8 cellular contexts compared by ENCODE assay signal in the genomic region with DNA sequence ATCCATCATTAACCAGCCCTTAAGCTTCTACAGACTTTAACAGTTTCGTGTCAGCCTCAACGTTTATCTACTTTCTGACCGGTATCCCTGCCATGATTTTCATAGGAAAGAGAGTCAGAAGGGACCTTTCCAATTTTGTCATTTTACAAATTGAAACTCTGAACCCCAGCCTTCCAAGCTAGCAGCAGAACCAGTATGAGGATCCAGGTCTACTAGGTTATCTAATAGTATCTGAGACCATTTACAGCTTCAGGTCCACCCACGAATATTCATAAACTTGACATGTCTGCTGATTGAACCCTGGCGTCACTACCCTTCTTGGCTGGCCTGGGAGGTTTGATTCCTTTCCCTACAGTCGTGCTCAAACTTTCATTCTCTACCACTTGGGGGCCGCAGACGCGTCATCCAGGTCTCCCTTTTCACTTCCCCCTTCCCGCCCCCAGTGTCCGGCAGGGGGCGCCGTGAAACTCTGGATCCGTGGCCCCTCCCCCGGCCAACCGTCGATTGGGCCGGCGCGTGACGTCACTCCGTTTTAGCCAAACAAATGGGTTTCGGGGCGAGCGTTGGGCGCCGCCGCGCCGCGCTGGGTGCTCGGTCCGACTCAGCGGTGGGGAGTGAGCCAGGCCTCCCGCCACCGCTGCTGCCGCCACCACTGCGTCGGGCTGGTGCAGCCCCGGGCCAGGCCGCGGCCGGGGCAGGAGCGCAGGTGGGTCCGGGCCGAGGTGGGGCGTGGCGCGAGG. TPM values are rescaled to one million over a fixed set of nuclear protein-coding genes. Genes with fewer than 3 reads are reported as not detected.
DNase-seq lines count a peak whose midpoint lies in the region; ATAC-seq and TF ChIP-seq lines count a peak whose summit lies in the region.

A gene with protein sequence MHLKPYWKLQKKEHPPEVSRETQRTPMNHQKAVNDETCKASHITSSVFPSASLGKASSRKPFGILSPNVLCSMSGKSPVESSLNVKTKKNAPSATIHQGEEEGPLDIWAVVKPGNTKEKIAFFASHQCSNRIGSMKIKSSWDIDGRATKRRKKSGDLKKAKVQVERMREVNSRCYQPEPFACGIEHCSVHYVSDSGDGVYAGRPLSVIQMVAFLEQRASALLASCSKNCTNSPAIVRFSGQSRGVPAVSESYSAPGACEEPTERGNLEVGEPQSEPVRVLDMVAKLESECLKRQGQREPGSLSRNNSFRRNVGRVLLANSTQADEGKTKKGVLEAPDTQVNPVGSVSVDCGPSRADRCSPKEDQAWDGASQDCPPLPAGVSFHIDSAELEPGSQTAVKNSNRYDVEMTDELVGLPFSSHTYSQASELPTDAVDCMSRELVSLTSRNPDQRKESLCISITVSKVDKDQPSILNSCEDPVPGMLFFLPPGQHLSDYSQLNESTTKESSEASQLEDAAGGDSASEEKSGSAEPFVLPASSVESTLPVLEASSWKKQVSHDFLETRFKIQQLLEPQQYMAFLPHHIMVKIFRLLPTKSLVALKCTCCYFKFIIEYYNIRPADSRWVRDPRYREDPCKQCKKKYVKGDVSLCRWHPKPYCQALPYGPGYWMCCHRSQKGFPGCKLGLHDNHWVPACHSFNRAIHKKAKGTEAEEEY (plus strand): TSS at position 590 of the 740 bp plus-strand sequence. CDS start 78,970 bp downstream, outside the sequence.

- TF ChIP-seq POLR2A in Peyer's patch (IDR thresholded peaks at IDR 0.05) (peak; percentile 94 to 96), esophagus muscularis mucosa (IDR thresholded peaks at IDR 0.05; ENCODE audit: low read depth) (peak; percentile 69)

- H3K36me3 ChIP-seq in KMS-11 (ENCODE audit: insufficient read depth) (no peaks in the 10 kb centered on the region), Peyer's patch (no peaks in the 10 kb centered on the region), esophagus muscularis mucosa (no peaks in the 10 kb centered on the region)

- DNase-seq in DMS79 treated with DMSO at 0.1 percent for 48 hours (lab: John Stamatoyannopoulos, UW) (peak; percentile 99), Peyer's patch (peak; percentile 100), esophagus muscularis mucosa (ENCODE audit: extremely low spot score) (peak; percentile 100), myocyte (ENCODE audit: low read depth) (peak; percentile 99)
- DNase-seq in activated T-cell treated with anti-CD3 and anti-CD28 coated beads, Interleukin-2, amount 50 U/mL, for 72 hours = peak; percentile 99 to 100
- DNase-seq in stimulated activated effector memory CD8-positive, alpha-beta T cell treated with anti-CD3 and anti-CD28 coated beads, Interleukin-12 subunit alpha, Interleukin-12 subunit beta, amount 100 ng/mL, for 72 hours (ENCODE audit: low spot score in 2 of 2) = peak; percentile 100

- peak within 1 kb of the TSS; percentile 88 for H3K9ac ChIP-seq in KMS-11

- H3K9me3 Mint-ChIP-seq in activated T-cell treated with anti-CD3 and anti-CD28 coated beads, Interleukin-2, amount 50 U/mL, for 72 hours = no peaks in the 10 kb centered on the region
- no peaks in the 10 kb centered on the region for H3K9me3 Mint-ChIP-seq in stimulated activated effector memory CD8-positive, alpha-beta T cell treated with anti-CD3 and anti-CD28 coated beads, Interleukin-12 subunit alpha, Interleukin-12 subunit beta, amount 100 ng/mL, for 72 hours

- H3K4me2 ChIP-seq in KMS-11 = peak within 1 kb of the TSS; percentile 48

- no peaks in the 10 kb centered on the region; the same call in 1 of the 2 replicates for H3K79me2 ChIP-seq in KMS-11 (ENCODE audit: insufficient read depth, low read depth)

- H4K20me1 ChIP-seq in KMS-11 (ENCODE audit: insufficient read depth) = no peaks in the 10 kb centered on the region

- intact Hi-C loops in esophagus muscularis mucosa (cut with DNase I) = loop anchor here (5.0 kb wide), 1 partner anchor 141 kb away; the partner anchor contains the start of gene ATG14

- peaks cover 3 to 5% of the 10 kb centered on the region in 2 donors for H3K36me3 Mint-ChIP-seq in activated T-cell treated with anti-CD3 and anti-CD28 coated beads, Interleukin-2, amount 50 U/mL, for 72 hours (ENCODE audit: insufficient read depth in 2 of 2)
- peaks cover 7% of the 10 kb centered on the region for H3K36me3 Mint-ChIP-seq in stimulated activated effector memory CD8-positive, alpha-beta T cell treated with anti-CD3 and anti-CD28 coated beads, Interleukin-12 subunit alpha, Interleukin-12 subunit beta, amount 100 ng/mL, for 72 hours

- H3K27ac ChIP-seq in KMS-11 (peak within 1 kb of the TSS; percentile 67), Peyer's patch (peak within 1 kb of the TSS; percentile 89 to 97 (median 92)), esophagus muscularis mucosa (replicated peaks in 1 of 4) (peak within 1 kb of the TSS; percentile 88 to 93 (median 90))

- no peak within 1 kb of the TSS for H3K4me3 ChIP-seq in KMS-11 (IDR thresholded peaks at IDR 0.05; ENCODE audit: insufficient read depth, low read depth, low read length)
- peak within 1 kb of the TSS; percentile 78 to 91 (median 88) for H3K4me3 ChIP-seq in Peyer's patch
- peak within 1 kb of the TSS; percentile 76 to 99 (median 96) for H3K4me3 ChIP-seq in esophagus muscularis mucosa

- H3K27ac Mint-ChIP-seq in activated T-cell treated with anti-CD3 and anti-CD28 coated beads, Interleukin-2, amount 50 U/mL, for 72 hours = peak within 1 kb of the TSS; percentile 95
- H3K27ac Mint-ChIP-seq in stimulated activated effector memory CD8-positive, alpha-beta T cell treated with anti-CD3 and anti-CD28 coated beads, Interleukin-12 subunit alpha, Interleukin-12 subunit beta, amount 100 ng/mL, for 72 hours = peak within 1 kb of the TSS; percentile 87

- TF ChIP-seq EP300 in esophagus muscularis mucosa (IDR thresholded peaks at IDR 0.05) = no peak

- peak; percentile 86 for ATAC-seq in GM21723 (IDR thresholded peaks at IDR 0.05; ENCODE audit: unreplicated experiment)
- ATAC-seq in activated T-cell treated with anti-CD3 and anti-CD28 coated beads, Interleukin-2, amount 50 U/mL, for 72 hours (replicated peaks in 1 of 2) = peak; percentile 88 to 91
- peak; percentile 93 for ATAC-seq in stimulated activated effector memory CD8-positive, alpha-beta T cell treated with anti-CD3 and anti-CD28 coated beads, Interleukin-12 subunit alpha, Interleukin-12 subunit beta, amount 100 ng/mL, for 72 hours

- peaks cover 45% of the 10 kb centered on the region for H3K4me1 Mint-ChIP-seq in activated T-cell treated with anti-CD3 and anti-CD28 coated beads, Interleukin-2, amount 50 U/mL, for 72 hours (ENCODE audit: low read depth)
- H3K4me1 Mint-ChIP-seq in stimulated activated effector memory CD8-positive, alpha-beta T cell treated with anti-CD3 and anti-CD28 coated beads, Interleukin-12 subunit alpha, Interleukin-12 subunit beta, amount 100 ng/mL, for 72 hours = peaks cover 34% of the 10 kb centered on the region

- H3K4me1 ChIP-seq in KMS-11 (ENCODE audit: low read depth, poor library complexity, severe bottlenecking) (peaks cover 15% of the 10 kb centered on the region), Peyer's patch (peaks cover 0 to 23% (median 3%) of the 10 kb centered on the region in 4 donors), esophagus muscularis mucosa (peaks cover 27 to 49% (median 46%) of the 10 kb centered on the region in 4 donors)

- no peaks in the 10 kb centered on the region for H3K27me3 Mint-ChIP-seq in activated T-cell treated with anti-CD3 and anti-CD28 coated beads, Interleukin-2, amount 50 U/mL, for 72 hours (ENCODE audit: low read depth)

- WGBS in esophagus muscularis mucosa = 4% methylated on average over 22 of the region's 49 CpGs

- TF ChIP-seq CTCF in KMS-11 (conservative IDR thresholded peaks at IDR 0.05; ENCODE audit: low read depth, low read length) (peak; percentile 85), Peyer's patch (IDR thresholded peaks at IDR 0.05) (peak; percentile 99 to 100 (median 100)), esophagus muscularis mucosa (IDR thresholded peaks at IDR 0.05) (peak; percentile 96 to 99 (median 99))

- H3K9me3 ChIP-seq in Peyer's patch = no peaks in the 10 kb centered on the region
- no peaks in the 10 kb centered on the region for H3K9me3 ChIP-seq in esophagus muscularis mucosa

- H3K4me3 Mint-ChIP-seq in activated T-cell treated with anti-CD3 and anti-CD28 coated beads, Interleukin-2, amount 50 U/mL, for 72 hours = peak within 1 kb of the TSS; percentile 88 to 98
- peak within 1 kb of the TSS; percentile 81 for H3K4me3 Mint-ChIP-seq in stimulated activated effector memory CD8-positive, alpha-beta T cell treated with anti-CD3 and anti-CD28 coated beads, Interleukin-12 subunit alpha, Interleukin-12 subunit beta, amount 100 ng/mL, for 72 hours

- H3K27me3 ChIP-seq in KMS-11 (ENCODE audit: insufficient read depth, low read depth) = no peaks in the 10 kb centered on the region
- no peaks in the 10 kb centered on the region for H3K27me3 ChIP-seq in Peyer's patch
- H3K27me3 ChIP-seq in esophagus muscularis mucosa = no peaks in the 10 kb centered on the region

- H2AFZ ChIP-seq in KMS-11 (ENCODE audit: low read depth) = peak within 1 kb of the TSS; percentile 51

RNA-seq across cellular contexts. Expression of the gene that starts here (rescaled TPM):
- total RNA-seq in Peyer's patch (10 to 100 TPM; 28.1 to 75.3 (median 43.1) TPM), esophagus muscularis mucosa (10 to 100 TPM; 16.2 to 22.0 (median 20.4) TPM), myocyte (20.9 and 30.3 TPM in 2 replicates)
- 10 to 100 TPM; 28.8 to 29.9 TPM for total RNA-seq in activated T-cell treated with anti-CD3 and anti-CD28 coated beads, Interleukin-2, amount 50 U/mL, for 72 hours
- 12.3 TPM for polyA plus RNA-seq in myocyte (2012)
